Comparison of ENCODE assay signal across 19 cellular contexts in the genomic region with DNA sequence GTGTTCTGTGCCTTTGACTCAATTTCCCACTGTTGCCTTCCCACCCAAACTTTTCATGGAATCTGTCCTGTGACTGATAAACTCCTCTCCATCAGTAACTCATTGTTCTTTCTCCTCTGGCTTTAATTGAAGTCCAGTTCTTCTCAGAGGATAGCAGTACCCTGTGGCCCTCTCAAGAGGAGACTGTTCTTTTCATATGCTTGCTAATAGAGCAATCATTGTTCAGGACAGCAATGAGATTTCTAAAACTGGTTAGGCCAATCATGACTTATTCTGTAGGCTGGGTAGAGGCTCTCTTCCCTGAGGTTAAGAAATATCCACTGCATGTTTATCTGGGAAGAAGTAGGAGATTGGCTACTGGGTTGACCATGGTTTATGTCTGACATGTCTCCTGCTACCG.
DNase-seq lines count a peak whose midpoint lies in the region; ATAC-seq and TF ChIP-seq lines count a peak whose summit lies in the region.
"Had no signal": no experiment of that assay in that cellular context is flagged by ENCODE, and none has a peak within 500 bp of the region (broad histone marks: within the 10 kb centered on the region; RNA-seq: fewer than 3 reads in every experiment).

No MANE protein-coding gene starts in this region.

- intact Hi-C loops in left cardiac atrium (cut with DNase I): no loop called here
- intact Hi-C loops in ascending aorta (cut with DNase I): no loop called here

- no peaks in the 10 kb centered on the region for H3K36me3 ChIP-seq in ascending aorta
- H3K36me3 ChIP-seq: BE2C; BLaER1 treated with 17β-estradiol and CSF1 and Interleukin-3, amounts not matched to agents 10 nM and 100 nM; HAP-1 had no signal

- H3K27me3 Mint-ChIP-seq in nephron progenitor cell (ENCODE audit: low read depth, poor library complexity): peaks cover 3% of the 10 kb centered on the region
- H3K27me3 Mint-ChIP-seq in activated CD8-positive, alpha-beta T cell treated with anti-CD3 and anti-CD28 coated beads, Interleukin-2, amount 10 ng/mL, durations not matched to agents 7 days and 5 days (ENCODE audit: low read depth): peaks cover 44% of the 10 kb centered on the region

- H3K9me3 Mint-ChIP-seq in nephron progenitor cell: peaks cover 27% of the 10 kb centered on the region
- H3K9me3 Mint-ChIP-seq in activated CD8-positive, alpha-beta T cell treated with anti-CD3 and anti-CD28 coated beads, Interleukin-2, amount 10 ng/mL, durations not matched to agents 7 days and 5 days (ENCODE audit: insufficient read depth): no peaks in the 10 kb centered on the region
- H3K9me3 Mint-ChIP-seq: CD4-positive, alpha-beta T cell had no signal

- H3K27ac ChIP-seq in ascending aorta: no peak overlapping the region
- H3K27ac ChIP-seq: BLaER1 treated with 17β-estradiol and CSF1 and Interleukin-3, amounts not matched to agents 10 nM and 100 nM; GM23248 had no signal

- H3K4me1 Mint-ChIP-seq in nephron progenitor cell: peaks cover 7% of the 10 kb centered on the region
- no peaks in the 10 kb centered on the region for H3K4me1 Mint-ChIP-seq in activated CD8-positive, alpha-beta T cell treated with anti-CD3 and anti-CD28 coated beads, Interleukin-2, amount 10 ng/mL, durations not matched to agents 7 days and 5 days (ENCODE audit: low read depth)
- H3K4me1 Mint-ChIP-seq: CD8-positive, alpha-beta memory T cell had no signal

- in situ Hi-C loops in SK-MEL-5 (cut with HindIII; ENCODE audit: low pct_unique_long_range_greater_than_20kb, low sequenced_read_pairs): no loop called here

- TF ChIP-seq CTCF in nephron progenitor cell (IDR thresholded peaks at IDR 0.05) (no peak), ascending aorta (IDR thresholded peaks at IDR 0.05) (no peak)

- H3K9me3 ChIP-seq in ascending aorta: no peaks in the 10 kb centered on the region
- H3K9me3 ChIP-seq: BE2C, HAP-1 had no signal

- no peaks in the 10 kb centered on the region for H3K4me1 ChIP-seq in ascending aorta
- H3K4me1 ChIP-seq: BE2C; BLaER1 treated with 17β-estradiol and CSF1 and Interleukin-3, amounts not matched to agents 10 nM and 100 nM; HAP-1 had no signal

- no peak overlapping the region for H3K4me3 Mint-ChIP-seq in nephron progenitor cell
- H3K4me3 Mint-ChIP-seq in activated CD8-positive, alpha-beta T cell treated with anti-CD3 and anti-CD28 coated beads, Interleukin-2, amount 10 ng/mL, durations not matched to agents 7 days and 5 days: no peak overlapping the region
- H3K4me3 Mint-ChIP-seq: CD14-positive monocyte; CD4-positive, alpha-beta T cell; CD8-positive, alpha-beta memory T cell had no signal

- no peak overlapping the region for H3K4me3 ChIP-seq in ascending aorta
- H3K4me3 ChIP-seq: BLaER1 treated with 17β-estradiol and CSF1 and Interleukin-3, amounts not matched to agents 10 nM and 100 nM; GM23248; HAP-1 had no signal

- no peaks in the 10 kb centered on the region for H3K27me3 ChIP-seq in ascending aorta
- H3K27me3 ChIP-seq: BLaER1 treated with 17β-estradiol and CSF1 and Interleukin-3, amounts not matched to agents 10 nM and 100 nM had no signal

- POLR2A ChIA-PET in activated CD8-positive, alpha-beta T cell treated with anti-CD3 and anti-CD28 coated beads, Interleukin-2, amount 10 ng/mL, durations not matched to agents 7 days and 5 days (lab: Charles Lee): no interaction called here

- CTCF ChIA-PET in activated CD8-positive, alpha-beta T cell treated with anti-CD3 and anti-CD28 coated beads, Interleukin-2, amount 10 ng/mL, durations not matched to agents 7 days and 5 days (lab: Charles Lee): no interaction called here

- H3K36me3 Mint-ChIP-seq in nephron progenitor cell (ENCODE audit: low read depth): peaks cover 6% of the 10 kb centered on the region
- no peaks in the 10 kb centered on the region for H3K36me3 Mint-ChIP-seq in activated CD8-positive, alpha-beta T cell treated with anti-CD3 and anti-CD28 coated beads, Interleukin-2, amount 10 ng/mL, durations not matched to agents 7 days and 5 days (ENCODE audit: low read depth)
- H3K36me3 Mint-ChIP-seq: CD14-positive monocyte had no signal

- DNase-seq in SK-MEL-5 (ENCODE audit: low read depth, low spot score) (peak; percentile 48), foreskin melanocyte (peak; percentile 79), nephron progenitor cell (no peak), left cardiac atrium (no peak), ascending aorta (ENCODE audit: low spot score in 2 of 2) (no peak)
- DNase-seq in activated CD8-positive, alpha-beta T cell treated with anti-CD3 and anti-CD28 coated beads, Interleukin-2, amount 10 ng/mL, durations not matched to agents 7 days and 5 days: no peak
- DNase-seq: BE2C; Calu3; CD4-positive, alpha-beta T cell; CD8-positive, alpha-beta memory T cell; COR-L47; DMS53; DMS79 treated with DMSO at 0.1 percent for 48 hours; GF-D8; GM23248 had no signal

- peak overlapping the region; percentile 8 for H3K27ac Mint-ChIP-seq in nephron progenitor cell
- H3K27ac Mint-ChIP-seq in activated CD8-positive, alpha-beta T cell treated with anti-CD3 and anti-CD28 coated beads, Interleukin-2, amount 10 ng/mL, durations not matched to agents 7 days and 5 days: no peak overlapping the region
- H3K27ac Mint-ChIP-seq: CD4-positive, alpha-beta T cell; CD8-positive, alpha-beta memory T cell had no signal

- no peak for ATAC-seq in left cardiac atrium
- no peak for ATAC-seq in activated CD8-positive, alpha-beta T cell treated with anti-CD3 and anti-CD28 coated beads, Interleukin-2, amount 10 ng/mL, durations not matched to agents 7 days and 5 days
- ATAC-seq in GM18858 (IDR thresholded peaks at IDR 0.05; ENCODE audit: unreplicated experiment): no peak

Comparison
In these comparisons a context has a peak if more than half of its experiments do, and no peak if none do; other contexts are left out.
1. DNase-seq: peak in SK-MEL-5 (single experiment) and foreskin melanocyte (single experiment); none in nephron progenitor cell (single experiment), left cardiac atrium (single experiment), activated CD8-positive, alpha-beta T cell treated with anti-CD3 and anti-CD28 coated beads, Interleukin-2, amount 10 ng/mL, durations not matched to agents 7 days and 5 days (single experiment) and ascending aorta (0 of 2).